10 cellular contexts compared by ENCODE assay signal in the genomic region with DNA sequence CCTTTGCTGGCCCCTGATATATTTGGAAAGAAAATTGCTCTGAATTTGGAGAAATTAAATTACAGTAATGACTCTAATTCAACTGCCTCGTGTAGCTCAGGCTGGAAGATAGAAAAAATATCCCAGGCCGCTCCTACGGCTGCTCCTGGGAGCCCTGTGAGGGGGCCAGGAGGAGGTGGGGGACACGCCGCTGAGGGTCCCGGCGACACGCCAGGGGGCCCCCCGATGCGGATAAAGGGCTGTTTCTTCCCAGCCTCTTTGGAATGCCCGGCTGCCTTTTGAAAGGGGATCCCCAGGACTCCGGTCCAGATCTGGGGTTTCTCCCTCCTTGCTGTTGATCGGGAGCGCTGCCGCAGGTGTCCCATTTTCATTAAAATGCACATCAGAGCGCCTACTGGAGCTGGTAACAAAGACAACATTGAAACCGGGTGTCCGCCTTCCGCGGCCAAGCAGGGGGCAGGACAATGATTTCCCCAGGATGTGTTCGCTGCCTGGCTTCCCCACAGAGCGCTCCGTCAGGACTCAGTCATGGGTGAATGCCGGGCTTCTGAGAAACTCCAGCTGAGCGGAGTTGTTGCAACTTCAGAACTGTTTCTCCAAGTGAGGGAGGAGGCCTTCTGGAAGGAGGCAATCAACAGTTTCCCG.
DNase-seq lines count a peak whose midpoint lies in the region; ATAC-seq and TF ChIP-seq lines count a peak whose summit lies in the region.
"Had no signal": no experiment of that assay in that cellular context is flagged by ENCODE, and none has a peak within 500 bp of the region (broad histone marks: within the 10 kb centered on the region; RNA-seq: fewer than 3 reads in every experiment).

No MANE protein-coding gene starts in this region.

- peaks cover 4% of the 10 kb centered on the region for H3K9me3 Mint-ChIP-seq in activated naive CD8-positive, alpha-beta T cell treated with anti-CD3 and anti-CD28 coated beads, Interleukin-2, amount 50 U/mL, for 24 hours

- H3K4me3 ChIP-seq in epithelial cell of esophagus (ENCODE audit: low read length): no peak overlapping the region
- H3K4me3 ChIP-seq in lower lobe of right lung: peak overlapping the region; percentile 17
- H3K4me3 ChIP-seq: SJSA1 had no signal

- intact Hi-C loops in lower lobe of right lung (cut with DNase I): no loop called here

- no peaks in the 10 kb centered on the region for H3K9me3 ChIP-seq in lower lobe of right lung
- H3K9me3 ChIP-seq: SJSA1 had no signal

- TF ChIP-seq CTCF in epithelial cell of esophagus (IDR thresholded peaks at IDR 0.05; ENCODE audit: insufficient read depth, low read depth, low read length, missing control alignments) (no peak), lower lobe of right lung (IDR thresholded peaks at IDR 0.05) (no peak), RWPE1 (conservative IDR thresholded peaks at IDR 0.05; ENCODE audit: low read depth) (no peak)

- CTCF ChIA-PET in RWPE1 (lab: Yijun Ruan, JAX): no interaction called here

- H3K27ac ChIP-seq in lower lobe of right lung (no peak overlapping the region), substantia nigra (ENCODE audit: low read depth, low read length, poor library complexity, severe bottlenecking) (no peak overlapping the region), RWPE1 (no peak overlapping the region)
- H3K27ac ChIP-seq: SJSA1 had no signal

- H3K36me3 ChIP-seq in lower lobe of right lung: no peaks in the 10 kb centered on the region
- H3K36me3 ChIP-seq: SJSA1 had no signal

- ATAC-seq in lower lobe of right lung (peak; percentile 37 to 66), GM18511 (IDR thresholded peaks at IDR 0.05; ENCODE audit: unreplicated experiment) (no peak)
- ATAC-seq in activated naive CD8-positive, alpha-beta T cell treated with anti-CD3 and anti-CD28 coated beads, Interleukin-2, amount 50 U/mL, for 24 hours: no peak

- H3K4me1 Mint-ChIP-seq in activated naive CD8-positive, alpha-beta T cell treated with anti-CD3 and anti-CD28 coated beads, Interleukin-2, amount 50 U/mL, for 24 hours: no peaks in the 10 kb centered on the region
- H3K4me1 Mint-ChIP-seq: activated naive CD4-positive, alpha-beta T cell treated with anti-CD3 and anti-CD28 coated beads, Interleukin-2, amount 50 U/mL, for 24 hours had no signal

- H3K27me3 ChIP-seq in lower lobe of right lung (ENCODE audit: low read depth): peaks cover 5% of the 10 kb centered on the region
- H3K27me3 ChIP-seq: SJSA1 had no signal

- peaks cover 19% of the 10 kb centered on the region for H3K27me3 Mint-ChIP-seq in activated naive CD8-positive, alpha-beta T cell treated with anti-CD3 and anti-CD28 coated beads, Interleukin-2, amount 50 U/mL, for 24 hours

- no peak overlapping the region for H3K27ac Mint-ChIP-seq in activated naive CD8-positive, alpha-beta T cell treated with anti-CD3 and anti-CD28 coated beads, Interleukin-2, amount 50 U/mL, for 24 hours
- H3K27ac Mint-ChIP-seq: activated naive CD4-positive, alpha-beta T cell treated with anti-CD3 and anti-CD28 coated beads, Interleukin-2, amount 50 U/mL, for 24 hours had no signal

- H3K4me1 ChIP-seq in lower lobe of right lung: no peaks in the 10 kb centered on the region

- H3K4me3 Mint-ChIP-seq in activated naive CD8-positive, alpha-beta T cell treated with anti-CD3 and anti-CD28 coated beads, Interleukin-2, amount 50 U/mL, for 24 hours: no peak overlapping the region
- H3K4me3 Mint-ChIP-seq: activated naive CD4-positive, alpha-beta T cell treated with anti-CD3 and anti-CD28 coated beads, Interleukin-2, amount 50 U/mL, for 24 hours had no signal

- POLR2A ChIA-PET in RWPE1 (lab: Yijun Ruan, JAX; ENCODE audit: low non-redundant PET): no interaction called here

- DNase-seq in NCI-H69 (lab: John Stamatoyannopoulos, UW) (peak; percentile 35), epithelial cell of esophagus (ENCODE audit: low read depth) (peak; percentile 51), lower lobe of right lung (no peak), substantia nigra (lab: John Stamatoyannopoulos, UW) (peak in 46 of 49 donors; percentile 5 to 82 (median 42)), GF-D8 (lab: John Stamatoyannopoulos, UW) (no peak), RWPE1 (ENCODE audit: low spot score) (no peak)
- no peak for DNase-seq in activated naive CD8-positive, alpha-beta T cell treated with anti-CD3 and anti-CD28 coated beads, Interleukin-2, amount 50 U/mL, for 24 hours

- H3K36me3 Mint-ChIP-seq in activated naive CD8-positive, alpha-beta T cell treated with anti-CD3 and anti-CD28 coated beads, Interleukin-2, amount 50 U/mL, for 24 hours (ENCODE audit: low read depth): no peaks in the 10 kb centered on the region

Comparison
In these comparisons a context has a peak if more than half of its experiments do, and no peak if none do; other contexts are left out.
1. DNase-seq: peak in NCI-H69 (single experiment), epithelial cell of esophagus (single experiment) and substantia nigra (46 of 49); none in lower lobe of right lung (single experiment), GF-D8 (single experiment), RWPE1 (single experiment) and activated naive CD8-positive, alpha-beta T cell treated with anti-CD3 and anti-CD28 coated beads, Interleukin-2, amount 50 U/mL, for 24 hours (single experiment).
2. ATAC-seq: peak in lower lobe of right lung (2 of 2); none in GM18511 (single experiment) and activated naive CD8-positive, alpha-beta T cell treated with anti-CD3 and anti-CD28 coated beads, Interleukin-2, amount 50 U/mL, for 24 hours (single experiment).